ENCODE assay signal across 8 cellular contexts in genomic region chr15:85233791-85234325, GRCh38.
DNase-seq lines count a peak whose midpoint lies in the region; ATAC-seq, FAIRE-seq and TF ChIP-seq lines count a peak whose summit lies in the region.
"Not testable (repeated sequence)": the region's sequence is repeated elsewhere in the genome, so short reads cannot be mapped to it uniquely, and the experiment has no call there.

No MANE protein-coding gene starts in this region.

- H3K79me2 ChIP-seq in OCI-LY7 (ENCODE audit: insufficient read depth, low read depth, low read length); H1 (ENCODE audit: control insufficient read depth in 1 of 2, insufficient read depth in 2 of 2, low read length in 2 of 2); hepatocyte: not testable (repeated sequence)

- H3K9me3 Mint-ChIP-seq in activated naive CD8-positive, alpha-beta T cell treated with anti-CD3 and anti-CD28 coated beads, Interleukin-2, amount 10 ng/mL, durations not matched to agents 7 days and 5 days; nephron progenitor cell: not testable (repeated sequence)

- not testable (repeated sequence) for H3K4me1 ChIP-seq in A549; OCI-LY7 (ENCODE audit: insufficient read depth, low read length, poor library complexity, severe bottlenecking); H1 (replicated peaks in 1 of 4; ENCODE audit: control insufficient read depth in 3 of 4, insufficient read depth in 4 of 4, low read length in 3 of 4); hepatocyte (ENCODE audit: insufficient read depth); skeletal muscle satellite cell (ENCODE audit: control insufficient read depth, insufficient read depth, low read length)

- not testable (repeated sequence) for FAIRE-seq in A549 (lab: Jason Lieb, UNC); H1 (lab: Jason Lieb, UNC)

- not testable (repeated sequence) for H3K36me3 ChIP-seq in OCI-LY7 (ENCODE audit: insufficient read depth, low read length); H1 (ENCODE audit: control insufficient read depth in 2 of 4, insufficient read depth in 4 of 4, low read length in 3 of 4); hepatocyte (replicated peaks; ENCODE audit: insufficient read depth, low read depth); skeletal muscle satellite cell (ENCODE audit: insufficient read depth, low read length)

- POLR2A ChIA-PET in A549 (lab: Yijun Ruan, JAX), result interaction anchor here (0.6 kb wide), 1 partner anchor 375 kb away, joined by 3 read pairs; no protein-coding TSS in a partner anchor
- POLR2A ChIA-PET in OCI-LY7 (lab: Charles Lee); activated naive CD8-positive, alpha-beta T cell treated with anti-CD3 and anti-CD28 coated beads, Interleukin-2, amount 10 ng/mL, durations not matched to agents 7 days and 5 days (lab: Charles Lee); H1 (lab: Charles Lee; ENCODE audit: partially characterized antibody): not testable (repeated sequence)

- not testable (repeated sequence) for H2AFZ ChIP-seq in OCI-LY7 (ENCODE audit: low read length); H1 (ENCODE audit: low read length)
- H2AFZ ChIP-seq in hepatocyte, result peak overlapping the region; percentile 35

- H3K9me2 ChIP-seq in OCI-LY7 (ENCODE audit: insufficient read depth, low read length); hepatocyte (replicated peaks; ENCODE audit: insufficient read depth): not testable (repeated sequence)

- WGBS in A549 (ENCODE audit: missing lambda C conversion rate), result 1% methylated on average over 20 of the region's 62 CpGs
- 11% methylated on average over 7 of the region's 62 CpGs; no CpG with 5 or more reads in 1 of the 2 experiments for WGBS in H1 (ENCODE audit: extremely low coverage in 1 of 2, insufficient coverage in 1 of 2, insufficient read length in 1 of 2, insufficient replicate concordance in 2 of 2, low coverage in 1 of 2, low lambda C conversion rate in 2 of 2, missing lambda C conversion rate in 1 of 2), 2 experiments
- under 1% methylated on average over 49 of the region's 62 CpGs for WGBS in hepatocyte (ENCODE audit: low lambda C conversion rate, missing lambda C conversion rate)

- H2BK20ac ChIP-seq in H1 (ENCODE audit: low read length), result not testable (repeated sequence)

- H4K20me1 ChIP-seq in OCI-LY7 (ENCODE audit: insufficient read depth, low read length); H1 (replicated peaks in 1 of 2; ENCODE audit: control insufficient read depth in 1 of 2, insufficient read depth in 2 of 2, low read length in 2 of 2); hepatocyte (ENCODE audit: insufficient read depth, poor library complexity, severe bottlenecking): not testable (repeated sequence)

- H2BK5ac ChIP-seq in H1 (ENCODE audit: low read depth, low read length), result not testable (repeated sequence)

- H3K27me3 Mint-ChIP-seq in activated naive CD8-positive, alpha-beta T cell treated with anti-CD3 and anti-CD28 coated beads, Interleukin-2, amount 10 ng/mL, durations not matched to agents 7 days and 5 days; nephron progenitor cell (ENCODE audit: low read depth, poor library complexity): not testable (repeated sequence)

- H4K8ac ChIP-seq in H1 (ENCODE audit: extremely low read depth, insufficient read depth, low read length), result not testable (repeated sequence)

- H4K91ac ChIP-seq in H1 (replicated peaks; ENCODE audit: insufficient read length, low read length), result not testable (repeated sequence)

- not testable (repeated sequence) for DNase-seq in A549 (ENCODE audit: low read depth in 1 of 2, low spot score in 1 of 2); GM12864 (ENCODE audit: low read depth); OCI-LY7 (ENCODE audit: low spot score); hepatocyte (ENCODE audit: low spot score)
- DNase-seq in activated naive CD8-positive, alpha-beta T cell treated with anti-CD3 and anti-CD28 coated beads, Interleukin-2, amount 10 ng/mL, durations not matched to agents 7 days and 5 days, result peak; percentile 47
- DNase-seq in H1 (ENCODE audit: low read depth in 1 of 2, low spot score in 2 of 2) (peak in 1 of 2 experiments; percentile 47), nephron progenitor cell (peak; percentile 36)

- H2BK12ac ChIP-seq in H1 (ENCODE audit: low read depth, low read length), result not testable (repeated sequence)

- not testable (repeated sequence) for H3K9ac ChIP-seq in H1 (replicated peaks in 1 of 4; ENCODE audit: extremely low read depth in 1 of 4, low read depth in 3 of 4, low read length in 3 of 4); skeletal muscle satellite cell (ENCODE audit: low read depth, low read length)

- H3K4me2 ChIP-seq in A549, result peak overlapping the region; percentile 58
- peak overlapping the region; percentile 44; the same call in 1 of the 2 replicates for H3K4me2 ChIP-seq in OCI-LY7 (ENCODE audit: low read length)
- not testable (repeated sequence) for H3K4me2 ChIP-seq in H1 (ENCODE audit: insufficient read depth in 1 of 2, low read depth in 2 of 2, low read length in 2 of 2)
- H3K4me2 ChIP-seq in hepatocyte, result peak overlapping the region; percentile 73
- peak overlapping the region; percentile 49 for H3K4me2 ChIP-seq in skeletal muscle satellite cell (ENCODE audit: low read length)

- not testable (repeated sequence) for H3K36me3 Mint-ChIP-seq in activated naive CD8-positive, alpha-beta T cell treated with anti-CD3 and anti-CD28 coated beads, Interleukin-2, amount 10 ng/mL, durations not matched to agents 7 days and 5 days; nephron progenitor cell (ENCODE audit: low read depth)

- H3K27ac Mint-ChIP-seq in activated naive CD8-positive, alpha-beta T cell treated with anti-CD3 and anti-CD28 coated beads, Interleukin-2, amount 10 ng/mL, durations not matched to agents 7 days and 5 days; nephron progenitor cell: not testable (repeated sequence)

- H3K79me1 ChIP-seq in H1 (ENCODE audit: low read depth, low read length), result not testable (repeated sequence)

- not testable (repeated sequence) for H3K4me1 Mint-ChIP-seq in activated naive CD8-positive, alpha-beta T cell treated with anti-CD3 and anti-CD28 coated beads, Interleukin-2, amount 10 ng/mL, durations not matched to agents 7 days and 5 days; nephron progenitor cell

- ATAC-seq in A549; activated naive CD8-positive, alpha-beta T cell treated with anti-CD3 and anti-CD28 coated beads, Interleukin-2, amount 10 ng/mL, durations not matched to agents 7 days and 5 days (ENCODE audit: low read depth): not testable (repeated sequence)

- H3K14ac ChIP-seq in H1 (ENCODE audit: insufficient read length), result not testable (repeated sequence)

- H3K56ac ChIP-seq in H1 (replicated peaks; ENCODE audit: insufficient read length, low read depth, low read length), result not testable (repeated sequence)

- H3K4me3 Mint-ChIP-seq in activated naive CD8-positive, alpha-beta T cell treated with anti-CD3 and anti-CD28 coated beads, Interleukin-2, amount 10 ng/mL, durations not matched to agents 7 days and 5 days, result not testable (repeated sequence)
- peak overlapping the region; percentile 64 for H3K4me3 Mint-ChIP-seq in nephron progenitor cell

- CTCF ChIA-PET in A549 (lab: Yijun Ruan, JAX); OCI-LY7 (lab: Charles Lee; ENCODE audit: unreplicated experiment); H1 (lab: Charles Lee; ENCODE audit: partially characterized antibody): not testable (repeated sequence)

- intact Hi-C loops in OCI-LY7 (cut with micrococcal nuclease; ENCODE audit: unreplicated experiment), result not testable (repeated sequence)

- not testable (repeated sequence) for TF ChIP-seq CTCF in A549 (IDR thresholded peaks at IDR 0.05); GM12864 (IDR thresholded peaks at IDR 0.05; ENCODE audit: low read depth, low read length, missing control alignments); OCI-LY7 (conservative IDR thresholded peaks at IDR 0.05; ENCODE audit: low read length); H1 (IDR thresholded peaks at IDR 0.05; ENCODE audit: control extremely low read depth in 1 of 3, insufficient read depth in 1 of 3, low read depth in 1 of 3, low read length in 3 of 3); hepatocyte (IDR thresholded peaks at IDR 0.05; ENCODE audit: poor library complexity); nephron progenitor cell (IDR thresholded peaks at IDR 0.05)

- TSS peak; percentile 55 for BruUV-seq in OCI-LY7 (replicated peaks; lab: Mats Ljungman, UMichigan)

- H3K27me3 ChIP-seq in H1 (replicated peaks in 1 of 4; ENCODE audit: control insufficient read depth in 3 of 4, extremely low read depth in 1 of 4, insufficient read depth in 3 of 4, low read length in 3 of 4); hepatocyte; skeletal muscle satellite cell (ENCODE audit: control insufficient read depth, insufficient read depth, low read length): not testable (repeated sequence)

- H3K23ac ChIP-seq in H1 (ENCODE audit: insufficient read length), result not testable (repeated sequence)

- not testable (repeated sequence) for H3K23me2 ChIP-seq in H1 (ENCODE audit: low read depth, low read length)

- peak overlapping the region; percentile 61 to 87; a peak in 5 of 6 replicates for H3K27ac ChIP-seq in A549
- H3K27ac ChIP-seq in OCI-LY7 (ENCODE audit: low read depth, low read length, poor library complexity, severe bottlenecking); H1 (ENCODE audit: low read depth, low read length); hepatocyte: not testable (repeated sequence)

- H3K18ac ChIP-seq in H1 (ENCODE audit: extremely low read depth, low read length), result not testable (repeated sequence)

- not testable (repeated sequence) for TF ChIP-seq RAD21 in A549 (conservative IDR thresholded peaks at IDR 0.05 in 1 of 2, IDR thresholded peaks at IDR 0.05 in 1 of 2); H1 (IDR thresholded peaks at IDR 0.05 in 1 of 2, conservative IDR thresholded peaks at IDR 0.05 in 1 of 2; ENCODE audit: low read depth in 2 of 2, low read length in 2 of 2)

- TF ChIP-seq EP300 in A549 (IDR thresholded peaks at IDR 0.05); H1 (IDR thresholded peaks at IDR 0.05; ENCODE audit: borderline replicate concordance in 1 of 2, low read depth in 2 of 2, low read length in 2 of 2): not testable (repeated sequence)

- not testable (repeated sequence) for H4K5ac ChIP-seq in H1 (ENCODE audit: insufficient read length, low read depth, low read length)

- H3K9me3 ChIP-seq in A549; OCI-LY7 (ENCODE audit: low read length); H1 (ENCODE audit: insufficient read depth in 2 of 2, low read depth in 1 of 2, low read length in 1 of 2); hepatocyte (ENCODE audit: low read depth); skeletal muscle satellite cell (replicated peaks; ENCODE audit: low read length): not testable (repeated sequence)

- H3K4ac ChIP-seq in H1 (replicated peaks; ENCODE audit: insufficient read length, low read depth, low read length), result not testable (repeated sequence)

- H2BK120ac ChIP-seq in H1 (replicated peaks; ENCODE audit: low read depth, low read length), result not testable (repeated sequence)

- not testable (repeated sequence) for H2BK15ac ChIP-seq in H1 (ENCODE audit: low read length)

- H3K4me3 ChIP-seq in A549 (peak overlapping the region; percentile 66), GM12864 (ENCODE audit: low read depth, low read length) (peak overlapping the region; percentile 21; the same call in 1 of the 2 replicates), OCI-LY7 (ENCODE audit: low read depth, low read length, poor library complexity, severe bottlenecking) (peak overlapping the region; percentile 60), H1 (ENCODE audit: extremely low read depth in 1 of 4, insufficient read depth in 2 of 4, low read depth in 3 of 4, low read length in 4 of 4) (peak overlapping the region in 3 of 4 experiments; percentile 5 to 55 (median 42); a peak in 4 of 8 replicates), hepatocyte (peak overlapping the region; percentile 29), skeletal muscle satellite cell (ENCODE audit: low read length) (peak overlapping the region; percentile 54)

- not testable (repeated sequence) for H2AK5ac ChIP-seq in H1 (ENCODE audit: low read depth, low read length)

- TF ChIP-seq POLR2A in A549 (IDR thresholded peaks at IDR 0.05; ENCODE audit: low read length); H1 (IDR thresholded peaks at IDR 0.05; ENCODE audit: control extremely low read depth in 1 of 2, low read depth in 2 of 2, low read length in 2 of 2): not testable (repeated sequence)
